Comparison of ENCODE assay signal across 1 cellular context in the genomic region with DNA sequence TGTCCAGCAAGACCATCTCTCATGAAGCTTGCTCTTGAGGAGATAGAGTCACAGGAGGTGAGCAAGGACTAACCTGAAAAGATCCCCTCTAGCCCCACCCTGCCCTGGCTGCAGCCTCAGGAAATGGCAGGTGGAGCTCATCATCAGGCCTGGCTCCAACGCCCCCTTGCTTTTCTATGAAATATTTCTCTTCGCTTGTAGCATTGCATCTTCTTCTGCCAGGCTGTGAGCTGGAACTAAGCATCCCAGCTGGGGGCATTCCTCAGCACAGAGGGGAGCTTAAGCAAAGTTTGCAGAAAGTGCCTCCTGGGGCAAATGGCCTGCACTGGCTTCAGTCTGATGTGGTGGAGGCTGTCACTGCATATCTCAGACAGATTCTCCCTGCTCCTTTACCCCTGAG.
TF ChIP-seq lines count a peak whose summit lies in the region.

No MANE protein-coding gene starts in this region.

TF ChIP-seq in H1, 55 proteins besides CTCF, POLR2A, EP300 and RAD21:
- no peak for TF ChIP-seq CREB1 (IDR thresholded peaks at IDR 0.05)
- no peak for TF ChIP-seq CBX5 (IDR thresholded peaks at IDR 0.05; ENCODE audit: low read depth, low read length)
- TF ChIP-seq SP4 (IDR thresholded peaks at IDR 0.05; ENCODE audit: low read length) = no peak
- no peak for TF ChIP-seq TEAD4 (IDR thresholded peaks at IDR 0.05; ENCODE audit: low read depth, low read length)
- TF ChIP-seq RBBP5 (IDR thresholded peaks at IDR 0.05; ENCODE audit: borderline replicate concordance, low read depth, low read length) = no peak
- TF ChIP-seq JUN (IDR thresholded peaks at IDR 0.05; ENCODE audit: low read depth, low read length) = no peak
- no peak for TF ChIP-seq TAF1 (IDR thresholded peaks at IDR 0.05; ENCODE audit: low read depth, low read length)
- TF ChIP-seq RFX5 (IDR thresholded peaks at IDR 0.05; ENCODE audit: borderline replicate concordance, low read depth, low read length) = no peak
- no peak for TF ChIP-seq GABPA (IDR thresholded peaks at IDR 0.05; ENCODE audit: borderline replicate concordance, insufficient read depth, low read length)
- TF ChIP-seq, protein P1, sequence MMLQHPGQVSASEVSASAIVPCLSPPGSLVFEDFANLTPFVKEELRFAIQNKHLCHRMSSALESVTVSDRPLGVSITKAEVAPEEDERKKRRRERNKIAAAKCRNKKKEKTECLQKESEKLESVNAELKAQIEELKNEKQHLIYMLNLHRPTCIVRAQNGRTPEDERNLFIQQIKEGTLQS (IDR thresholded peaks at IDR 0.05; ENCODE audit: insufficient read depth, low read depth, low read length) = no peak
- TF ChIP-seq TBP (IDR thresholded peaks at IDR 0.05; ENCODE audit: low read depth, low read length) = no peak
- TF ChIP-seq CHD2 (IDR thresholded peaks at IDR 0.05; ENCODE audit: low read length) = no peak
- no peak for TF ChIP-seq POLR2AphosphoS5 (IDR thresholded peaks at IDR 0.05; ENCODE audit: low read depth, low read length)
- no peak for TF ChIP-seq JUND (IDR thresholded peaks at IDR 0.05; ENCODE audit: low read length)
- TF ChIP-seq KDM1A (IDR thresholded peaks at IDR 0.05; ENCODE audit: borderline replicate concordance, low read length) = no peak
- TF ChIP-seq CHD1 (IDR thresholded peaks at IDR 0.05; ENCODE audit: low read depth, low read length) = no peak
- TF ChIP-seq, protein P2, sequence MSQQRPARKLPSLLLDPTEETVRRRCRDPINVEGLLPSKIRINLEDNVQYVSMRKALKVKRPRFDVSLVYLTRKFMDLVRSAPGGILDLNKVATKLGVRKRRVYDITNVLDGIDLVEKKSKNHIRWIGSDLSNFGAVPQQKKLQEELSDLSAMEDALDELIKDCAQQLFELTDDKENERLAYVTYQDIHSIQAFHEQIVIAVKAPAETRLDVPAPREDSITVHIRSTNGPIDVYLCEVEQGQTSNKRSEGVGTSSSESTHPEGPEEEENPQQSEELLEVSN (IDR thresholded peaks at IDR 0.05) = no peak
- no peak for TF ChIP-seq SAP30 (IDR thresholded peaks at IDR 0.05; ENCODE audit: insufficient read depth, insufficient replicate concordance, low read length)
